In genomic region chr3:43389388-43390254, GRCh38 we compare ENCODE assay signal across 8 cellular contexts.
A peak's percentile ranks its signal among the peaks of the same experiment; 100 is the strongest.
DNase-seq lines count a peak whose midpoint lies in the region; ATAC-seq and TF ChIP-seq lines count a peak whose summit lies in the region.

No MANE protein-coding gene starts in this region.

- H3K4me3 Mint-ChIP-seq in activated T-helper 2 cell treated with anti-CD3 and anti-CD28 coated beads, Interferon-gamma antibody, Interleukin-2, Interleukin-4, amounts not matched to agents 10 μg/mL and 5 μg/mL and 100 μg/mL, durations not matched to agents 14 hours and 24 hours and 36 hours (ENCODE audit: low read depth): no peak overlapping the region

- peaks cover 15% of the 10 kb centered on the region for H3K27me3 Mint-ChIP-seq in activated T-helper 2 cell treated with anti-CD3 and anti-CD28 coated beads, Interferon-gamma antibody, Interleukin-2, Interleukin-4, amounts not matched to agents 10 μg/mL and 5 μg/mL and 100 μg/mL, durations not matched to agents 14 hours and 24 hours and 36 hours (ENCODE audit: low read depth)

- intact Hi-C loops in activated T-helper 2 cell treated with anti-CD3 and anti-CD28 coated beads, Interferon-gamma antibody, Interleukin-2, Interleukin-4, amounts not matched to agents 10 μg/mL and 5 μg/mL and 100 μg/mL, durations not matched to agents 14 hours and 24 hours and 36 hours (cut with micrococcal nuclease): loop anchor here (2.0 to 5.0 kb wide), 3 partner anchors 42 to 118 kb away; partner anchors contain the start of gene SNRK
- intact Hi-C loops in Right ventricle myocardium superior (cut with DNase I): no loop called here

- peaks cover 14% of the 10 kb centered on the region for H3K9me3 Mint-ChIP-seq in activated T-helper 2 cell treated with anti-CD3 and anti-CD28 coated beads, Interferon-gamma antibody, Interleukin-2, Interleukin-4, amounts not matched to agents 10 μg/mL and 5 μg/mL and 100 μg/mL, durations not matched to agents 14 hours and 24 hours and 36 hours

- TF ChIP-seq CTCF in WERI-Rb-1 (IDR thresholded peaks at IDR 0.05; ENCODE audit: low read depth, low read length): no peak

- no peaks in the 10 kb centered on the region for H3K36me3 ChIP-seq in WERI-Rb-1

- no peaks in the 10 kb centered on the region for H3K27me3 ChIP-seq in WERI-Rb-1 (ENCODE audit: insufficient read depth, low read depth, severe bottlenecking)

- peak; percentile 81 for DNase-seq in OCI-M1 (lab: John Stamatoyannopoulos, UW)
- DNase-seq in activated T-helper 2 cell treated with anti-CD3 and anti-CD28 coated beads, Interferon-gamma antibody, Interleukin-2, Interleukin-4, amounts not matched to agents 10 μg/mL and 5 μg/mL and 100 μg/mL, durations not matched to agents 14 hours and 24 hours and 36 hours (ENCODE audit: low spot score): peak; percentile 77
- peak; percentile 59 for DNase-seq in Right ventricle myocardium superior
- peak; percentile 56 to 69 for DNase-seq in stimulated activated CD4-positive, alpha-beta T cell treated with anti-CD3 and anti-CD28 coated beads, Interleukin-2, amount 100 ng/mL, for 24 hours
- DNase-seq in WERI-Rb-1: no peak
- DNase-seq in NCI-H1105 (lab: John Stamatoyannopoulos, UW): no peak

- H3K4me1 Mint-ChIP-seq in activated T-helper 2 cell treated with anti-CD3 and anti-CD28 coated beads, Interferon-gamma antibody, Interleukin-2, Interleukin-4, amounts not matched to agents 10 μg/mL and 5 μg/mL and 100 μg/mL, durations not matched to agents 14 hours and 24 hours and 36 hours (ENCODE audit: low read depth): peaks cover 35% of the 10 kb centered on the region

- ATAC-seq in GM18517 (IDR thresholded peaks at IDR 0.05; ENCODE audit: unreplicated experiment) (peak; percentile 65), Right ventricle myocardium superior (ENCODE audit: poor library complexity) (peak; percentile 63), GM19351 (IDR thresholded peaks at IDR 0.05; ENCODE audit: unreplicated experiment) (no peak)

- H3K36me3 Mint-ChIP-seq in activated T-helper 2 cell treated with anti-CD3 and anti-CD28 coated beads, Interferon-gamma antibody, Interleukin-2, Interleukin-4, amounts not matched to agents 10 μg/mL and 5 μg/mL and 100 μg/mL, durations not matched to agents 14 hours and 24 hours and 36 hours (ENCODE audit: low read depth): no peaks in the 10 kb centered on the region

- H3K9me3 ChIP-seq in WERI-Rb-1 (ENCODE audit: severe bottlenecking): no peaks in the 10 kb centered on the region

- H3K4me3 ChIP-seq in WERI-Rb-1 (ENCODE audit: low read depth, low read length): no peak overlapping the region

- no peak overlapping the region for H3K27ac ChIP-seq in WERI-Rb-1

- H3K27ac Mint-ChIP-seq in activated T-helper 2 cell treated with anti-CD3 and anti-CD28 coated beads, Interferon-gamma antibody, Interleukin-2, Interleukin-4, amounts not matched to agents 10 μg/mL and 5 μg/mL and 100 μg/mL, durations not matched to agents 14 hours and 24 hours and 36 hours: peak overlapping the region; percentile 71

Comparison
In these comparisons a context has a peak if more than half of its experiments do, and no peak if none do; other contexts are left out.
1. DNase-seq: peak in OCI-M1 (single experiment), activated T-helper 2 cell treated with anti-CD3 and anti-CD28 coated beads, Interferon-gamma antibody, Interleukin-2, Interleukin-4, amounts not matched to agents 10 μg/mL and 5 μg/mL and 100 μg/mL, durations not matched to agents 14 hours and 24 hours and 36 hours (single experiment), Right ventricle myocardium superior (single experiment) and stimulated activated CD4-positive, alpha-beta T cell treated with anti-CD3 and anti-CD28 coated beads, Interleukin-2, amount 100 ng/mL, for 24 hours (2 of 2); none in WERI-Rb-1 (single experiment) and NCI-H1105 (single experiment).